Comparison of ENCODE assay signal across 7 cellular contexts in the genomic region with DNA sequence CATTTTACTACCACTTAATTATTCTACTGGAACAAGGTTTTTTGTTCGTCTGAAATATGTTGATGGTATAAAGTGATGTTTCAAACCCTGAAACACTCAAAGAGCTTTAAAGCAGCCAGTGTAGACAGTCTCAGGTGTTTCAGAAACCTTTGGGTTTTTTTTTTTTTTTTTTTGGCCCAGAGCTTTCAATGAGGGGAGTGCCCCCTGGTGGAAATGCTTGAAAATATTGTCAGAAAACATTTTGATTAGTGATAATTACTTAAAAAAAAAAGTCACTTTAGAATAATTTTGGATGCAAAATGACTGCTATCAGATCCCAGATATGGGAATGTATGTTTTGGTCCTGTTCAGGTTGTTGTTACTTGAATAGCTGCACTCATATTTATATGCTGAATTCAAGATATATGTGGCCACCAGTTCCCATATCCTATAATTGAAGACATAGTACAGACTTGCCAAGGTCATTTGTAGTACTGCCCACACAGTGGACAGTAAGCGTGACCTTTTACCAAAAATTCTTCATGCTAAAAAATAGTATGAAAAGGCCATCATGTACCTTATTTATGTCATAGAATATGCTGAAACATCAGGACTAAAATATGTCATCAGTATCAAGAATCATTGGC. TPM values are rescaled to one million over a fixed set of nuclear protein-coding genes. Genes with fewer than 3 reads are reported as not detected.
DNase-seq lines count a peak whose midpoint lies in the region; ATAC-seq, FAIRE-seq and TF ChIP-seq lines count a peak whose summit lies in the region.

No MANE protein-coding gene starts in this region.

- intact Hi-C loops in Calu3 (cut with micrococcal nuclease; ENCODE audit: unreplicated experiment), result loop anchor here (1.0 kb wide), 1 partner anchor 495 kb away; no protein-coding TSS in a partner anchor
- intact Hi-C loops in spleen (cut with DNase I; ENCODE audit: low total_unique reads), result no loop called here

- BruUV-seq in Calu3 (replicated peaks; lab: Mats Ljungman, UMichigan), result no TSS peak

- peaks cover 0 to 23% (median 7%) of the 10 kb centered on the region in 6 donors for H3K4me1 ChIP-seq in spleen

- no peaks in the 10 kb centered on the region for H3K4me1 Mint-ChIP-seq in Calu3 (ENCODE audit: low read depth, unreplicated experiment)

- no peaks in the 10 kb centered on the region for H3K36me3 Mint-ChIP-seq in Calu3 (ENCODE audit: insufficient read depth, unreplicated experiment)

- ATAC-seq in GM18505 (IDR thresholded peaks at IDR 0.05; ENCODE audit: unreplicated experiment), result no peak
- no peak for ATAC-seq in HG02678 (IDR thresholded peaks at IDR 0.05; ENCODE audit: unreplicated experiment)

- peaks cover 0 to 59% (median 22%) of the 10 kb centered on the region in 6 donors for H3K36me3 ChIP-seq in spleen

- FAIRE-seq in H54 (lab: Jason Lieb, UNC), result peak; percentile 20

- no peaks in the 10 kb centered on the region for H3K9me3 Mint-ChIP-seq in Calu3 (ENCODE audit: low read depth, unreplicated experiment)

- no peak overlapping the region for H3K27ac Mint-ChIP-seq in Calu3 (ENCODE audit: unreplicated experiment)

- H3K4me3 ChIP-seq in fibroblast of pulmonary artery (replicated peaks; ENCODE audit: low read depth, low read length), result no peak overlapping the region
- no peak overlapping the region for H3K4me3 ChIP-seq in spleen

- POLR2A ChIA-PET in RWPE1 (lab: Yijun Ruan, JAX; ENCODE audit: low non-redundant PET), result no interaction called here

- H3K9me3 ChIP-seq in spleen, result no peaks in the 10 kb centered on the region

- H3K27ac ChIP-seq in RWPE1 (no peak overlapping the region), spleen (no peak overlapping the region)

- no peaks in the 10 kb centered on the region for H3K27me3 Mint-ChIP-seq in Calu3 (ENCODE audit: unreplicated experiment)

- peak; percentile 31 for TF ChIP-seq CTCF in Calu3 (IDR thresholded peaks at IDR 0.05; ENCODE audit: unreplicated experiment)
- TF ChIP-seq CTCF in RWPE1 (conservative IDR thresholded peaks at IDR 0.05; ENCODE audit: low read depth), result peak; percentile 71
- TF ChIP-seq CTCF in fibroblast of pulmonary artery (IDR thresholded peaks at IDR 0.05; ENCODE audit: low read length, missing control alignments), result peak; percentile 60
- peak in 9 of 11 experiments; percentile 25 to 58 (median 41) for TF ChIP-seq CTCF in spleen (IDR thresholded peaks at IDR 0.05 in 8 of 11, conservative IDR thresholded peaks at IDR 0.05 in 3 of 11)

- CTCF ChIA-PET in Calu3 (lab: Charles Lee), result interaction anchor here (0.7 to 0.8 kb wide), 2 partner anchors 15 to 495 kb away, joined by 4 to 12 read pairs; no protein-coding TSS in a partner anchor
- CTCF ChIA-PET in RWPE1 (lab: Yijun Ruan, JAX), result interaction anchor here (0.6 to 1.2 kb wide), 12 partner anchors 10 to 1645 kb away, joined by 3 to 5 read pairs (median 4); no protein-coding TSS in a partner anchor

- WGBS in spleen, 5 donors, result 37 to 54% (median 47%) methylated on average over 2 of the region's 2 CpGs

- no peaks in the 10 kb centered on the region for H3K27me3 ChIP-seq in spleen (replicated peaks in 1 of 7)

- no peak overlapping the region for H3K4me3 Mint-ChIP-seq in Calu3 (ENCODE audit: low read depth, unreplicated experiment)

- DNase-seq in Calu3 (peak; percentile 38), H54 (ENCODE audit: insufficient read length, low spot score) (no peak), RWPE1 (ENCODE audit: low spot score) (peak; percentile 1), fibroblast of pulmonary artery (ENCODE audit: low read depth) (peak; percentile 35), spleen (no peak)

- TF ChIP-seq POLR2A in H54 (IDR thresholded peaks at IDR 0.05; ENCODE audit: low read depth, low read length), result no peak
- no peak for TF ChIP-seq POLR2A in spleen (IDR thresholded peaks at IDR 0.05)
- no peak for TF ChIP-seq POLR2A in GM18505 (IDR thresholded peaks at IDR 0.05; ENCODE audit: borderline replicate concordance, extremely low read depth, insufficient read depth, insufficient read length)

RNA-seq across cellular contexts. Expression of gene SATB1, which starts 35.9 kb away (rescaled TPM):
- 16.6 and 16.8 TPM in 2 replicates for total RNA-seq in Calu3 (2022)
- 100 to 1,000 TPM in 1 of 7 donors, 10 to 100 TPM in 6; 57.2 to 104 (median 71.3) TPM for total RNA-seq in spleen
- polyA plus RNA-seq in spleen, result 10 to 100 TPM; 11.7 to 14.4 (median 12.6) TPM

Comparison
In these comparisons a context has a peak if more than half of its experiments do, and no peak if none do; other contexts are left out.
1. DNase-seq: peak in Calu3 (single experiment), RWPE1 (single experiment) and fibroblast of pulmonary artery (single experiment); none in H54 (single experiment) and spleen (single experiment).
2. Peak in every context shown above with its lines, with median percentiles within 50 percentile points of each other: CTCF ChIP-seq.